In genomic region chr18:58605027-58606020, GRCh38 we compare ENCODE assay signal across 11 cellular contexts. TPM values are rescaled to one million over a fixed set of nuclear protein-coding genes. Genes with fewer than 3 reads are reported as not detected.
DNase-seq lines count a peak whose midpoint lies in the region; ATAC-seq, FAIRE-seq and TF ChIP-seq lines count a peak whose summit lies in the region.
"Had no signal": no experiment of that assay in that cellular context is flagged by ENCODE, and none has a peak within 500 bp of the region (broad histone marks: within the 10 kb centered on the region; RNA-seq: fewer than 3 reads in every experiment).

No MANE protein-coding gene starts in this region.

- no TSS peak for BruUV-seq in HepG2 (replicated peaks; lab: Mats Ljungman, UMichigan)

- H3K4me1 ChIP-seq in HepG2 (ENCODE audit: insufficient read depth, low read length) (peaks cover 78% of the 10 kb centered on the region), right lobe of liver (peaks cover 0 to 26% (median 12%) of the 10 kb centered on the region in 4 donors), H9 (ENCODE audit: insufficient read depth, low read length) (peaks cover 4% of the 10 kb centered on the region; the same call in 1 of the 2 replicates)

- H3K27me3 Mint-ChIP-seq in activated CD4-positive, alpha-beta T cell treated with anti-CD3 and anti-CD28 coated beads for 36 hours: peaks cover 4% of the 10 kb centered on the region
- no peaks in the 10 kb centered on the region; the same call in 1 of the 2 replicates for H3K27me3 Mint-ChIP-seq in H9 (ENCODE audit: low read depth)

- WGBS in HepG2 (ENCODE audit: low lambda C conversion rate): 5% methylated on average over 6 of the region's 6 CpGs
- WGBS in right lobe of liver (ENCODE audit: insufficient coverage, low coverage, low lambda C conversion rate, missing lambda C conversion rate): 78% methylated on average over 5 of the region's 6 CpGs
- no CpG with 5 or more reads among the region's 6 CpGs for WGBS in H9 (ENCODE audit: extremely low coverage, insufficient read length, low lambda C conversion rate)

- CTCF ChIA-PET in HepG2 (lab: Yijun Ruan, JAX; ENCODE audit: low intra/inter-chr PET ratio, low total read pairs): no interaction called here
- CTCF ChIA-PET in activated CD4-positive, alpha-beta T cell treated with anti-CD3 and anti-CD28 coated beads for 36 hours (lab: Charles Lee): interaction anchor here (0.7 to 1.5 kb wide), 3 partner anchors 23 to 159 kb away, joined by 3 to 5 read pairs (median 3); no protein-coding TSS in a partner anchor

- H2BK12ac ChIP-seq in H9 (ENCODE audit: insufficient read length, low read depth, low read length): no peak overlapping the region

- H4K5ac ChIP-seq in H9 (ENCODE audit: insufficient read length, low read depth, low read length): no peak overlapping the region

- H3K36me3 Mint-ChIP-seq in activated CD4-positive, alpha-beta T cell treated with anti-CD3 and anti-CD28 coated beads for 36 hours (ENCODE audit: low read depth): no peaks in the 10 kb centered on the region
- peaks cover 0 to 4% (median 0%) of the 10 kb centered on the region in 3 experiments; a peak in 3 of 7 replicates for H3K36me3 Mint-ChIP-seq in H9 (ENCODE audit: insufficient read depth in 1 of 3, low read depth in 3 of 3)

- in situ Hi-C loops in HepG2 (cut with HindIII; ENCODE audit: extremely low pct_ligation_motif_present, low pct_unique_long_range_greater_than_20kb): loop anchor here (5.0 kb wide), 1 partner anchor 73 kb away; no protein-coding TSS in a partner anchor

- peaks cover 56% of the 10 kb centered on the region for H3K4me1 Mint-ChIP-seq in activated CD4-positive, alpha-beta T cell treated with anti-CD3 and anti-CD28 coated beads for 36 hours
- peaks cover 36 to 37% of the 10 kb centered on the region in 2 experiments for H3K4me1 Mint-ChIP-seq in H9

- H3K9me3 ChIP-seq in HepG2 (ENCODE audit: low read length) (no peaks in the 10 kb centered on the region), right lobe of liver (no peaks in the 10 kb centered on the region), H9 (ENCODE audit: control insufficient read depth, low read depth, low read length) (no peaks in the 10 kb centered on the region)

- H3K9me3 Mint-ChIP-seq in activated CD4-positive, alpha-beta T cell treated with anti-CD3 and anti-CD28 coated beads for 36 hours (ENCODE audit: low read depth): peaks cover 3% of the 10 kb centered on the region
- no peaks in the 10 kb centered on the region; a peak in 3 of 5 replicates for H3K9me3 Mint-ChIP-seq in H9
- H3K9me3 Mint-ChIP-seq: neural crest cell had no signal

- H2BK120ac ChIP-seq in H9 (ENCODE audit: low read depth, low read length, poor library complexity, severe bottlenecking): no peak overlapping the region

- H3K27me3 ChIP-seq in HepG2 (ENCODE audit: control insufficient read depth in 1 of 2, insufficient read depth in 2 of 2, low read length in 2 of 2) (no peaks in the 10 kb centered on the region), right lobe of liver (no peaks in the 10 kb centered on the region), H9 (ENCODE audit: insufficient read depth, low read length) (no peaks in the 10 kb centered on the region)

- TF ChIP-seq POLR2A in HepG2 (IDR thresholded peaks at IDR 0.05; ENCODE audit: insufficient read depth in 1 of 2, low read depth in 2 of 2, low read length in 2 of 2) (no peak), right lobe of liver (IDR thresholded peaks at IDR 0.05) (no peak)

- H3K4me2 ChIP-seq in HepG2 (ENCODE audit: low read depth, low read length) (peak overlapping the region; percentile 55), H9 (ENCODE audit: insufficient read depth, insufficient read length, low read length) (no peak overlapping the region)

- H3K36me3 ChIP-seq in HepG2 (replicated peaks in 1 of 2; ENCODE audit: control insufficient read depth in 1 of 2, insufficient read depth in 2 of 2, low read length in 2 of 2) (no peaks in the 10 kb centered on the region), right lobe of liver (no peaks in the 10 kb centered on the region)

- FAIRE-seq in HepG2 (lab: Jason Lieb, UNC): peak; percentile 86

- H3K18ac ChIP-seq in H9 (ENCODE audit: insufficient read length, low read depth, low read length): no peak overlapping the region

- DNase-seq in HepG2 (ENCODE audit: low spot score): peak; percentile 99
- DNase-seq in right lobe of liver: no peak
- peak; percentile 76 for DNase-seq in activated CD4-positive, alpha-beta T cell treated with anti-CD3 and anti-CD28 coated beads for 36 hours
- peak; percentile 81 for DNase-seq in fibroblast of mammary gland (ENCODE audit: low read depth)
- no peak for DNase-seq in NCI-H82 treated with DMSO at 0.1 percent for 48 hours (lab: John Stamatoyannopoulos, UW; ENCODE audit: unreplicated experiment)
- no peak for DNase-seq in H9
- no peak for DNase-seq in DMS79 (lab: John Stamatoyannopoulos, UW)
- DNase-seq: cortex of kidney had no signal

- no peak overlapping the region for H3K4me3 ChIP-seq in HepG2 (replicated peaks in 1 of 3; ENCODE audit: insufficient read depth in 1 of 3, low read depth in 2 of 3, low read length in 3 of 3)
- no peak overlapping the region for H3K4me3 ChIP-seq in right lobe of liver
- H3K4me3 ChIP-seq in fibroblast of mammary gland (ENCODE audit: control insufficient read depth, low read depth, low read length): no peak overlapping the region

- H2AFZ ChIP-seq in HepG2 (ENCODE audit: low read length): no peak overlapping the region
- H2AFZ ChIP-seq in H9 (ENCODE audit: low read length): no peak overlapping the region

- H3K9ac ChIP-seq in HepG2 (ENCODE audit: insufficient read depth, low read depth, low read length) (no peak overlapping the region), H9 (ENCODE audit: extremely low read depth, insufficient read length, low read length) (no peak overlapping the region)

- H3K56ac ChIP-seq in H9 (ENCODE audit: insufficient read length, low read depth, low read length): no peak overlapping the region

- peak in 1 of 2 experiments; percentile 95; a peak in 3 of 4 replicates for TF ChIP-seq EP300 in HepG2 (IDR thresholded peaks at IDR 0.05; ENCODE audit: low read depth in 2 of 2, low read length in 2 of 2)
- TF ChIP-seq EP300 in HepG2 (CRISPR knock-in tag; IDR thresholded peaks at IDR 0.05; ENCODE audit: borderline replicate concordance): peak; percentile 90

- H3K4ac ChIP-seq in H9 (ENCODE audit: low read depth, low read length): no peak overlapping the region

- peak; percentile 92 for ATAC-seq in HepG2
- ATAC-seq in right lobe of liver: no peak
- ATAC-seq in activated CD4-positive, alpha-beta T cell treated with anti-CD3 and anti-CD28 coated beads for 36 hours: peak; percentile 84
- ATAC-seq in GM18517 (IDR thresholded peaks at IDR 0.05; ENCODE audit: unreplicated experiment): no peak

- H2BK15ac ChIP-seq in H9 (ENCODE audit: low read depth, low read length): no peak overlapping the region

- TF ChIP-seq RAD21 in HepG2 (CRISPR knock-in tag; IDR thresholded peaks at IDR 0.05): no peak

- POLR2A ChIA-PET in HepG2 (lab: Yijun Ruan, JAX): interaction anchor here (0.7 to 1.2 kb wide), 4 partner anchors 26 to 384 kb away, joined by 3 to 5 read pairs (median 4); partner anchors contain the start of gene MALT1
- POLR2A ChIA-PET in activated CD4-positive, alpha-beta T cell treated with anti-CD3 and anti-CD28 coated beads for 36 hours (lab: Charles Lee): interaction anchor here (0.6 kb wide), 1 partner anchor 63 kb away, joined by 3 read pairs; no protein-coding TSS in a partner anchor

- no peak overlapping the region for H2BK5ac ChIP-seq in H9 (ENCODE audit: insufficient read length, low read length)

- H3K79me2 ChIP-seq in HepG2 (ENCODE audit: insufficient read depth, low read length): no peaks in the 10 kb centered on the region
- H3K79me2 ChIP-seq in H9 (ENCODE audit: insufficient read depth, low read length): no peaks in the 10 kb centered on the region

- no peak overlapping the region for H3K14ac ChIP-seq in H9 (ENCODE audit: insufficient read depth, low read length)

- TF ChIP-seq CTCF in HepG2 (CRISPR knock-in tag; IDR thresholded peaks at IDR 0.05) (no peak), right lobe of liver (IDR thresholded peaks at IDR 0.05) (no peak), fibroblast of mammary gland (conservative IDR thresholded peaks at IDR 0.05; ENCODE audit: control insufficient read depth, insufficient read depth, low read depth, low read length) (no peak), H9 (conservative IDR thresholded peaks at IDR 0.05) (no peak)

- no peak overlapping the region for H4K8ac ChIP-seq in H9 (replicated peaks; ENCODE audit: insufficient read length, low read depth, low read length)

- no peak overlapping the region for H2AK5ac ChIP-seq in H9 (ENCODE audit: insufficient read length, low read length)

- H2BK20ac ChIP-seq in H9 (ENCODE audit: low read depth, low read length, poor library complexity, severe bottlenecking): no peak overlapping the region

- H3K23me2 ChIP-seq in H9 (ENCODE audit: insufficient read length, low read depth, low read length, poor library complexity, severe bottlenecking): no peaks in the 10 kb centered on the region

- H3K27ac ChIP-seq in HepG2 (ENCODE audit: extremely low read length, insufficient read depth, low read length) (peak overlapping the region; percentile 45), right lobe of liver (no peak overlapping the region), H9 (ENCODE audit: insufficient read length, low read depth, low read length) (no peak overlapping the region)

- H3K79me1 ChIP-seq in H9 (ENCODE audit: insufficient read depth, low read depth, low read length, poor library complexity, severe bottlenecking): no peaks in the 10 kb centered on the region

- no peaks in the 10 kb centered on the region for H4K20me1 ChIP-seq in HepG2 (ENCODE audit: insufficient read depth, low read length)
- no peaks in the 10 kb centered on the region for H4K20me1 ChIP-seq in H9 (ENCODE audit: control insufficient read depth, insufficient read depth, insufficient read length)

- peak overlapping the region; percentile 35 for H3K27ac Mint-ChIP-seq in activated CD4-positive, alpha-beta T cell treated with anti-CD3 and anti-CD28 coated beads for 36 hours
- H3K27ac Mint-ChIP-seq in H9: no peak overlapping the region
- H3K27ac Mint-ChIP-seq: B cell had no signal

- no peak overlapping the region for H3K23ac ChIP-seq in H9 (ENCODE audit: insufficient read length, low read depth, low read length)

- no peak overlapping the region for H3T11ph ChIP-seq in H9 (ENCODE audit: low read length)

- no peak overlapping the region for H4K91ac ChIP-seq in H9 (ENCODE audit: insufficient read length, low read depth, low read length)

- intact Hi-C loops in HepG2 (cut with micrococcal nuclease; ENCODE audit: unreplicated experiment) (loop anchor here (1.0 to 5.0 kb wide), 4 partner anchors 15 to 563 kb away; partner anchors contain the start of genes MALT1 and NEDD4L), right lobe of liver (cut with DNase I) (no loop called here)
- intact Hi-C loops in activated CD4-positive, alpha-beta T cell treated with anti-CD3 and anti-CD28 coated beads for 36 hours (cut with DNase I, micrococcal nuclease): loop anchor here in 1 of 2 experiments (1.0 to 5.0 kb wide), 3 partner anchors 27 to 157 kb away; partner anchors contain the start of gene MALT1

- no peak overlapping the region for H3K4me3 Mint-ChIP-seq in activated CD4-positive, alpha-beta T cell treated with anti-CD3 and anti-CD28 coated beads for 36 hours
- no peak overlapping the region for H3K4me3 Mint-ChIP-seq in H9
- H3K4me3 Mint-ChIP-seq: B cell, neural crest cell had no signal

RNA-seq across cellular contexts. Expression of gene ALPK2, which starts 23.6 kb away (rescaled TPM):
- total RNA-seq in HepG2 (2016; rRNA removed; fragmentation: Illumina TruSeq; extraction: Trizol) (0.21 and 0.31 TPM in 2 replicates), right lobe of liver (10 to 100 TPM in 3 of 6 experiments, 1 to 10 TPM in 2, under 1 TPM in 1; 0.66 to 27.9 (median 8.4) TPM), H9 (2021) (0.37 and 0.50 TPM in 2 replicates)
- 0.09 and 0.10 TPM in 2 replicates for total RNA-seq in HepG2 (2016; cell fraction: cytosol; rRNA removed; fragmentation: Illumina TruSeq; extraction: Trizol; ENCODE audit: low read depth)
- 0.21 and 0.24 TPM in 2 replicates for total RNA-seq in HepG2 (2016; cell fraction: insoluble cytoplasmic fraction; rRNA removed; fragmentation: Illumina TruSeq; extraction: Trizol)
- total RNA-seq in HepG2 (2016; cell fraction: membrane; rRNA removed; fragmentation: Illumina TruSeq; extraction: Trizol): 0.06 and 0.07 TPM in 2 replicates
- 0.75 and 1.1 TPM in 2 replicates for total RNA-seq in HepG2 (2016; cell fraction: nucleus; rRNA removed; fragmentation: Illumina TruSeq; extraction: Trizol)
- 2.4 and 3.9 TPM in 2 replicates for polyA plus RNA-seq in HepG2 (2011; rRNA removed)
- polyA plus RNA-seq in HepG2 (2011; cell fraction: cytosol; rRNA removed): 1.0 and 1.5 TPM in 2 replicates
- polyA plus RNA-seq in HepG2 (2011; cell fraction: nucleus; rRNA removed): 9.1 and 12.8 TPM in 2 replicates
- polyA plus RNA-seq in HepG2 (2012): 5.6 and 9.2 TPM in 2 replicates
- polyA plus RNA-seq in HepG2 (2016; cell fraction: cytosol; fragmentation: Illumina TruSeq; extraction: Trizol; ENCODE audit: low read depth): 0.05 and 0.07 TPM in 2 replicates
- polyA plus RNA-seq in HepG2 (2016; cell fraction: insoluble cytoplasmic fraction; fragmentation: Illumina TruSeq; extraction: Trizol; ENCODE audit: low read depth): 0.13 and 0.22 TPM in 2 replicates
- 0.09 and 0.14 TPM in 2 replicates for polyA plus RNA-seq in HepG2 (2016; cell fraction: membrane; fragmentation: Illumina TruSeq; extraction: Trizol; ENCODE audit: low read depth)
- polyA plus RNA-seq in HepG2 (2016; cell fraction: nucleus; fragmentation: Illumina TruSeq; extraction: Trizol; ENCODE audit: insufficient read depth, low read depth): 0.51 and 1.2 TPM in 2 replicates
- polyA minus RNA-seq in HepG2 (2011; rRNA and poly(A)+ RNA removed; ENCODE audit: low replicate concordance): 0.21 and 2.9 TPM in 2 replicates
- 1.4 and 2.6 TPM in 2 replicates for polyA minus RNA-seq in HepG2 (2011; cell fraction: cytosol; rRNA and poly(A)+ RNA removed)
- polyA minus RNA-seq in HepG2 (2011; cell fraction: nucleus; rRNA and poly(A)+ RNA removed): 24.1 and 33.8 TPM in 2 replicates
- total RNA-seq in activated CD4-positive, alpha-beta T cell treated with anti-CD3 and anti-CD28 coated beads for 36 hours: 1 to 10 TPM; 1.3 to 1.6 TPM
- total RNA-seq: neural crest cell had no signal

Comparison
In these comparisons a context has a peak if more than half of its experiments do, and no peak if none do; other contexts are left out.
1. ATAC-seq: peak in HepG2 (single experiment) and activated CD4-positive, alpha-beta T cell treated with anti-CD3 and anti-CD28 coated beads for 36 hours (single experiment); none in right lobe of liver (0 of 4) and GM18517 (single experiment).
2. DNase-seq: peak in HepG2 (single experiment), activated CD4-positive, alpha-beta T cell treated with anti-CD3 and anti-CD28 coated beads for 36 hours (single experiment) and fibroblast of mammary gland (single experiment); none in right lobe of liver (0 of 3), NCI-H82 treated with DMSO at 0.1 percent for 48 hours (single experiment), H9 (single experiment) and DMS79 (single experiment).